ENCODE assay signal across 8 cellular contexts in the genomic region with DNA sequence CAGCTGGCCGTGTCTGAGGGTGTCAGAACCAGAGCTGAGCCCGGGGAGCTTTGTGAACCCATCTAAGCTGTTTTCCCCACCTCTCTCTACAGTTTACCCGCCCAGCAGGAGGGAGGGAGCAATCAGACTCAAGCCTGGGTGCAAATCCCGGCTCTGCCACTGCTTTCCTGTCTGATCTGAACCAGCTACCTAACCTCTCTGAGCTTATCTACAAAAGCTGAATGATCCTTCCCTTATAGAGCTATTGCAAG. TPM values are rescaled to one million over a fixed set of nuclear protein-coding genes. Genes with fewer than 3 reads are reported as not detected.
DNase-seq lines count a peak whose midpoint lies in the region; ATAC-seq and TF ChIP-seq lines count a peak whose summit lies in the region.

No MANE protein-coding gene starts in this region.

- peaks cover 7% of the 10 kb centered on the region; the same call in 1 of the 2 replicates for H3K79me2 ChIP-seq in HCT116 (ENCODE audit: insufficient read depth, low read length)

- intact Hi-C loops in A673 (cut with micrococcal nuclease; ENCODE audit: unreplicated experiment): no loop called here
- intact Hi-C loops in HCT116 (cut with micrococcal nuclease): loop anchor here (1.0 to 5.0 kb wide), 2 partner anchors 42 to 242 kb away; a partner anchor contains a TSS
- intact Hi-C loops in activated T-helper 1 cell treated with anti-CD3 and anti-CD28 coated beads, Interleukin-12 subunit alpha, Interleukin-12 subunit beta, Interleukin-2, Interleukin-4 antibody, amounts not matched to agents 30 ng/mL and 10 ng/mL and 1 ng/mL, durations not matched to agents 14 hours and 24 hours and 36 hours (cut with micrococcal nuclease): loop anchor here (1.0 to 10.0 kb wide), 8 partner anchors 15 to 590 kb away; a partner anchor contains a TSS
- intact Hi-C loops in left cardiac atrium (cut with DNase I): loop anchor here in 1 of 2 donors (5.0 kb wide), 1 partner anchor 42 kb away; no protein-coding TSS in a partner anchor

- no peak for TF ChIP-seq RAD21 in HCT116 (IDR thresholded peaks at IDR 0.05; ENCODE audit: low read depth)

- H3K9me3 ChIP-seq in A673 (ENCODE audit: low read depth, low read length, poor library complexity, severe bottlenecking): no peaks in the 10 kb centered on the region
- no peaks in the 10 kb centered on the region for H3K9me3 ChIP-seq in HCT116 (ENCODE audit: control insufficient read depth in 1 of 2, insufficient read depth in 1 of 2, low read depth in 1 of 2, low read length in 2 of 2)
- no peaks in the 10 kb centered on the region for H3K9me3 ChIP-seq in skeletal muscle tissue (ENCODE audit: control insufficient read depth in 3 of 3, low read length in 3 of 3)

- TF ChIP-seq CTCF in A673 (conservative IDR thresholded peaks at IDR 0.05; ENCODE audit: low read depth, low read length) (no peak), HCT116 (IDR thresholded peaks at IDR 0.05 in 2 of 3, conservative IDR thresholded peaks at IDR 0.05 in 1 of 3; ENCODE audit: borderline replicate concordance in 1 of 3, insufficient read depth in 1 of 3, low read depth in 2 of 3, low read length in 2 of 3) (no peak)

- no peaks in the 10 kb centered on the region for H3K9me2 ChIP-seq in HCT116 (ENCODE audit: insufficient read depth)

- H3K27ac ChIP-seq in A673 (ENCODE audit: low read depth, low read length, poor library complexity, severe bottlenecking): peak overlapping the region; percentile 71
- H3K27ac ChIP-seq in HCT116 (ENCODE audit: low read depth, low read length): peak overlapping the region; percentile 90
- peak overlapping the region; percentile 93 for H3K27ac ChIP-seq in skeletal muscle tissue (ENCODE audit: low read depth, low read length)

- H3K27ac Mint-ChIP-seq in activated T-helper 1 cell treated with anti-CD3 and anti-CD28 coated beads, Interleukin-12 subunit alpha, Interleukin-12 subunit beta, Interleukin-2, Interleukin-4 antibody, amounts not matched to agents 30 ng/mL and 10 ng/mL and 1 ng/mL, durations not matched to agents 14 hours and 24 hours and 36 hours: peak overlapping the region; percentile 97

- peaks cover 16% of the 10 kb centered on the region for H3K9me3 Mint-ChIP-seq in activated T-helper 1 cell treated with anti-CD3 and anti-CD28 coated beads, Interleukin-12 subunit alpha, Interleukin-12 subunit beta, Interleukin-2, Interleukin-4 antibody, amounts not matched to agents 30 ng/mL and 10 ng/mL and 1 ng/mL, durations not matched to agents 14 hours and 24 hours and 36 hours

- H3K9ac ChIP-seq in HCT116 (ENCODE audit: low read length) (peak overlapping the region; percentile 73), skeletal muscle tissue (ENCODE audit: low read depth in 1 of 3, low read length in 3 of 3) (peak overlapping the region; percentile 91 to 94 (median 91))

- no peak for TF ChIP-seq POLR2A in HCT116 (IDR thresholded peaks at IDR 0.05; ENCODE audit: borderline replicate concordance, extremely low read depth, insufficient read depth, insufficient read length)

- DNase-seq in A673 (ENCODE audit: low spot score): no peak
- DNase-seq in HCT116 (ENCODE audit: low read depth, low spot score): no peak
- DNase-seq in activated T-helper 1 cell treated with anti-CD3 and anti-CD28 coated beads, Interleukin-12 subunit alpha, Interleukin-12 subunit beta, Interleukin-2, Interleukin-4 antibody, amounts not matched to agents 30 ng/mL and 10 ng/mL and 1 ng/mL, durations not matched to agents 14 hours and 24 hours and 36 hours (ENCODE audit: low spot score): no peak
- DNase-seq in left cardiac atrium: no peak
- DNase-seq in 8988T: no peak
- DNase-seq in NCI-H2081 treated with DMSO at 0.1 percent for 48 hours (lab: John Stamatoyannopoulos, UW): no peak

- ATAC-seq in HCT116: peak; percentile 67
- ATAC-seq in left cardiac atrium: peak; percentile 3 to 37
- ATAC-seq in HG02938 (IDR thresholded peaks at IDR 0.05; ENCODE audit: unreplicated experiment): no peak

- peaks cover 40% of the 10 kb centered on the region for H3K36me3 Mint-ChIP-seq in activated T-helper 1 cell treated with anti-CD3 and anti-CD28 coated beads, Interleukin-12 subunit alpha, Interleukin-12 subunit beta, Interleukin-2, Interleukin-4 antibody, amounts not matched to agents 30 ng/mL and 10 ng/mL and 1 ng/mL, durations not matched to agents 14 hours and 24 hours and 36 hours (ENCODE audit: low read depth)

- H2AFZ ChIP-seq in HCT116 (ENCODE audit: low read depth, low read length, poor library complexity, severe bottlenecking): peak overlapping the region; percentile 81

- H3K36me3 ChIP-seq in A673 (ENCODE audit: insufficient read depth, low read length, poor library complexity, severe bottlenecking) (no peaks in the 10 kb centered on the region), HCT116 (ENCODE audit: control insufficient read depth in 1 of 2, insufficient read depth in 2 of 2, low read length in 2 of 2) (no peaks in the 10 kb centered on the region), skeletal muscle tissue (ENCODE audit: control insufficient read depth in 3 of 3, insufficient read depth in 3 of 3, low read length in 3 of 3) (peaks cover 0 to 4% (median 0%) of the 10 kb centered on the region in 3 donors)

- H3K4me1 Mint-ChIP-seq in activated T-helper 1 cell treated with anti-CD3 and anti-CD28 coated beads, Interleukin-12 subunit alpha, Interleukin-12 subunit beta, Interleukin-2, Interleukin-4 antibody, amounts not matched to agents 30 ng/mL and 10 ng/mL and 1 ng/mL, durations not matched to agents 14 hours and 24 hours and 36 hours (ENCODE audit: low read depth): peaks cover 59% of the 10 kb centered on the region

- H3K4me1 ChIP-seq in A673 (ENCODE audit: insufficient read depth, low read length, poor library complexity, severe bottlenecking): peaks cover 18% of the 10 kb centered on the region
- peaks cover 15 to 22% of the 10 kb centered on the region in 2 experiments; a peak in 3 of 4 replicates for H3K4me1 ChIP-seq in HCT116 (ENCODE audit: control insufficient read depth in 1 of 2, insufficient read depth in 2 of 2, low read length in 2 of 2)
- peaks cover 45 to 55% (median 50%) of the 10 kb centered on the region in 3 donors for H3K4me1 ChIP-seq in skeletal muscle tissue (ENCODE audit: control insufficient read depth in 3 of 3, insufficient read depth in 3 of 3, low read length in 3 of 3)

- peak overlapping the region; percentile 99 for H3K4me3 Mint-ChIP-seq in activated T-helper 1 cell treated with anti-CD3 and anti-CD28 coated beads, Interleukin-12 subunit alpha, Interleukin-12 subunit beta, Interleukin-2, Interleukin-4 antibody, amounts not matched to agents 30 ng/mL and 10 ng/mL and 1 ng/mL, durations not matched to agents 14 hours and 24 hours and 36 hours

- BruUV-seq in A673 (replicated peaks; lab: Mats Ljungman, UMichigan) (TSS peak; percentile 52), HCT116 (replicated peaks; lab: Mats Ljungman, UMichigan) (TSS peak; percentile 68)

- H4K20me1 ChIP-seq in HCT116 (ENCODE audit: insufficient read depth): no peaks in the 10 kb centered on the region

- H3K27me3 Mint-ChIP-seq in activated T-helper 1 cell treated with anti-CD3 and anti-CD28 coated beads, Interleukin-12 subunit alpha, Interleukin-12 subunit beta, Interleukin-2, Interleukin-4 antibody, amounts not matched to agents 30 ng/mL and 10 ng/mL and 1 ng/mL, durations not matched to agents 14 hours and 24 hours and 36 hours (ENCODE audit: insufficient read depth): no peaks in the 10 kb centered on the region

- peak overlapping the region; percentile 60 for H3K4me3 ChIP-seq in A673 (ENCODE audit: low read depth, low read length, poor library complexity, severe bottlenecking)
- H3K4me3 ChIP-seq in HCT116 (replicated peaks in 1 of 2; ENCODE audit: low read depth in 1 of 2, low read length in 2 of 2): peak overlapping the region; percentile 69 to 84
- H3K4me3 ChIP-seq in skeletal muscle tissue (ENCODE audit: low read length in 3 of 3): peak overlapping the region; percentile 80 to 98 (median 94)

- RAD21 ChIA-PET in HCT116 (lab: Charles Lee; ENCODE audit: low non-redundant PET in 1 of 2, low total read pairs in 2 of 2, uncharacterized antibody in 2 of 2, unreplicated experiment in 2 of 2): no interaction called here

- CTCF ChIA-PET in A673 (lab: Charles Lee): interaction anchor here (0.8 to 1.1 kb wide), 4 partner anchors 37 to 94 kb away, joined by 3 to 6 read pairs (median 4); no protein-coding TSS in a partner anchor
- CTCF ChIA-PET in HCT116 (lab: Charles Lee): interaction anchor here (0.8 to 2.1 kb wide), 5 partner anchors 27 to 231 kb away, joined by 3 to 7 read pairs (median 3); no protein-coding TSS in a partner anchor

- peak overlapping the region; percentile 90 for H3K4me2 ChIP-seq in HCT116 (ENCODE audit: low read length)

- H3K27me3 ChIP-seq in A673 (replicated peaks; ENCODE audit: insufficient read depth, low read depth, low read length, poor library complexity): no peaks in the 10 kb centered on the region
- H3K27me3 ChIP-seq in HCT116 (ENCODE audit: insufficient read depth, low read length): no peaks in the 10 kb centered on the region
- H3K27me3 ChIP-seq in skeletal muscle tissue (ENCODE audit: control insufficient read depth in 3 of 3, insufficient read depth in 3 of 3, low read length in 3 of 3): no peaks in the 10 kb centered on the region

- POLR2A ChIA-PET in A673 (lab: Charles Lee; ENCODE audit: low non-redundant PET): interaction anchor here (0.5 kb wide), 1 partner anchor 879 kb away, joined by 3 read pairs; no protein-coding TSS in a partner anchor
- POLR2A ChIA-PET in HCT116 (lab: Charles Lee): interaction anchor here (0.7 to 1.7 kb wide), 3 partner anchors 10 to 213 kb away, joined by 3 to 4 read pairs (median 4); no protein-coding TSS in a partner anchor

RNA-seq across cellular contexts. Expression of a gene that starts 0.3 kb away (rescaled TPM):
- 37.9 and 45.1 TPM in 2 replicates for total RNA-seq in A673 (2021)
- total RNA-seq in HCT116 (2021; ENCODE audit: unreplicated experiment): 9.9 TPM
- 5.9 and 7.9 TPM in 2 replicates for polyA plus RNA-seq in HCT116 (2012)
- total RNA-seq in activated T-helper 1 cell treated with anti-CD3 and anti-CD28 coated beads, Interleukin-12 subunit alpha, Interleukin-12 subunit beta, Interleukin-2, Interleukin-4 antibody, amounts not matched to agents 30 ng/mL and 10 ng/mL and 1 ng/mL, durations not matched to agents 14 hours and 24 hours and 36 hours: 54.4 and 62.2 TPM in 2 replicates
- total RNA-seq in left cardiac atrium: 10 to 100 TPM; 43.8 to 43.9 TPM
- 21.4 TPM for total RNA-seq in skeletal muscle tissue

RNA-seq across cellular contexts. Expression of a gene that starts 13.9 kb away (rescaled TPM):
- total RNA-seq in A673 (2021) (0.30 and 0.87 TPM in 2 replicates), HCT116 (2021; ENCODE audit: unreplicated experiment) (0.30 TPM), left cardiac atrium (10 to 100 TPM; 26.5 to 40.7 TPM), skeletal muscle tissue (4.7 TPM)
- polyA plus RNA-seq in HCT116 (2012): 0.14 and 0.17 TPM in 2 replicates
- total RNA-seq in activated T-helper 1 cell treated with anti-CD3 and anti-CD28 coated beads, Interleukin-12 subunit alpha, Interleukin-12 subunit beta, Interleukin-2, Interleukin-4 antibody, amounts not matched to agents 30 ng/mL and 10 ng/mL and 1 ng/mL, durations not matched to agents 14 hours and 24 hours and 36 hours: 36.7 and 37.1 TPM in 2 replicates

RNA-seq across cellular contexts. Expression of a gene that starts 37.5 kb away (rescaled TPM):
- total RNA-seq in A673 (2021) (1.6 and 4.2 TPM in 2 replicates), HCT116 (2021; ENCODE audit: unreplicated experiment) (not detected), left cardiac atrium (10 to 100 TPM; 10.8 to 11.4 TPM), skeletal muscle tissue (21.4 TPM)
- polyA plus RNA-seq in HCT116 (2012): not detected in 2 replicates
- 0.18 TPM in 1 of 2 replicates, not detected in the other for total RNA-seq in activated T-helper 1 cell treated with anti-CD3 and anti-CD28 coated beads, Interleukin-12 subunit alpha, Interleukin-12 subunit beta, Interleukin-2, Interleukin-4 antibody, amounts not matched to agents 30 ng/mL and 10 ng/mL and 1 ng/mL, durations not matched to agents 14 hours and 24 hours and 36 hours
